Comparison of ENCODE assay signal across 29 cellular contexts in the genomic region with DNA sequence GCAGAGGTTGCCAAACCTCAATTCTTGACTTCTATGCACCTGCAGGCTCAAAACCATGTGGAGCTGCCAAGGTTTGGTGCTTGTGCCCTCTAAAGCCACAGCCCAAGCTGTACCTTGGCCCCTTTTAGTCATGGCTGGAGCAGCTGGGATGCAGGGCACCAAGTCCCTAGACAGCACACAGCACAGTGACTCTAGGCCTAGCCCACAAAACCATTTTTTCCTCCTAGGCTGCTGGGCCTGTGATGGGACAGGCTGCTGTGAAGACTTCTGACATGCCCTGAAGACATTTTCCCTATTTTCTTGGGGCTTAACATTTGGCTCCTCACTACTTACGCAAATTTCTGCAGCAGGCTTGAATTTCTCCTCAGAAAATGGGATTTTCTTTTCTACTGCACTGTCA.
"Had no signal": no experiment of that assay in that cellular context is flagged by ENCODE, and none has a peak within 500 bp of the region (broad histone marks: within the 10 kb centered on the region; RNA-seq: fewer than 3 reads in every experiment).

No MANE protein-coding gene starts in this region.

- H3K27ac Mint-ChIP-seq: stimulated activated effector memory CD8-positive, alpha-beta T cell treated with anti-CD3 and anti-CD28 coated beads, Interleukin-12 subunit alpha, Interleukin-12 subunit beta, amount 100 ng/mL, for 72 hours; stimulated activated memory B cell treated with anti-CD40 and anti-IgM and Interleukin-4, amounts not matched to agents 10 μg/mL and 1 μg/mL and 100 μg/mL, for 72 hours; stimulated activated naive B cell treated with anti-CD40 and anti-IgM and Interleukin-4, amounts not matched to agents 10 μg/mL and 1 μg/mL and 100 μg/mL, for 72 hours; stimulated activated naive CD8-positive, alpha-beta T cell treated with anti-CD3 and anti-CD28 coated beads, Interleukin-15, amount 100 ng/mL, for 72 hours; stimulated activated naive CD8-positive, alpha-beta T cell treated with anti-CD3 and anti-CD28 coated beads, Interleukin-15, Interleukin-2, amounts not matched to agents 100 ng/mL and 50 ng/mL, for 24 hours; type B pancreatic cell had no signal

- H3K36me3 Mint-ChIP-seq: stimulated activated effector memory CD8-positive, alpha-beta T cell treated with anti-CD3 and anti-CD28 coated beads, Interleukin-12 subunit alpha, Interleukin-12 subunit beta, amount 100 ng/mL, for 72 hours had no signal

- H3K4me1 Mint-ChIP-seq: stimulated activated effector memory CD8-positive, alpha-beta T cell treated with anti-CD3 and anti-CD28 coated beads, Interleukin-12 subunit alpha, Interleukin-12 subunit beta, amount 100 ng/mL, for 72 hours; stimulated activated memory B cell treated with anti-CD40 and anti-IgM and Interleukin-4, amounts not matched to agents 10 μg/mL and 1 μg/mL and 100 μg/mL, for 72 hours had no signal

- ATAC-seq: stimulated activated effector memory CD8-positive, alpha-beta T cell treated with anti-CD3 and anti-CD28 coated beads, Interleukin-12 subunit alpha, Interleukin-12 subunit beta, amount 100 ng/mL, for 72 hours; stimulated activated memory B cell treated with anti-CD40 and anti-IgM and Interleukin-4, amounts not matched to agents 10 μg/mL and 1 μg/mL and 100 μg/mL, for 72 hours; stimulated activated naive B cell treated with anti-CD40 and anti-IgM and Interleukin-4, amounts not matched to agents 10 μg/mL and 1 μg/mL and 100 μg/mL, for 72 hours; stimulated activated naive CD8-positive, alpha-beta T cell treated with anti-CD3 and anti-CD28 coated beads, Interleukin-15, amount 100 ng/mL, for 72 hours; stimulated activated naive CD8-positive, alpha-beta T cell treated with anti-CD3 and anti-CD28 coated beads, Interleukin-15, Interleukin-2, amounts not matched to agents 100 U/mL and 50 U/mL, for 24 hours; upper lobe of right lung had no signal

- H3K36me3 ChIP-seq: stomach, suprapubic skin, thoracic aorta, thyroid gland, tibial artery, tibial nerve, transverse colon, upper lobe of left lung, upper lobe of right lung, uterus, vagina had no signal

- H3K4me3 Mint-ChIP-seq: stimulated activated effector memory CD8-positive, alpha-beta T cell treated with anti-CD3 and anti-CD28 coated beads, Interleukin-12 subunit alpha, Interleukin-12 subunit beta, amount 100 ng/mL, for 72 hours; stimulated activated memory B cell treated with anti-CD40 and anti-IgM and Interleukin-4, amounts not matched to agents 10 μg/mL and 1 μg/mL and 100 μg/mL, for 72 hours; stimulated activated naive B cell treated with anti-CD40 and anti-IgM and Interleukin-4, amounts not matched to agents 10 μg/mL and 1 μg/mL and 100 μg/mL, for 72 hours; stimulated activated naive CD8-positive, alpha-beta T cell treated with anti-CD3 and anti-CD28 coated beads, Interleukin-15, amount 100 ng/mL, for 72 hours; stimulated activated naive CD8-positive, alpha-beta T cell treated with anti-CD3 and anti-CD28 coated beads, Interleukin-15, Interleukin-2, amounts not matched to agents 100 ng/mL and 50 ng/mL, for 24 hours; type B pancreatic cell had no signal

- H3K4me1 ChIP-seq: stomach, suprapubic skin, testis, thyroid gland, tibial nerve, transverse colon, upper lobe of left lung, upper lobe of right lung, uterus, vagina had no signal

- DNase-seq: stimulated activated CD4-positive, alpha-beta T cell treated with anti-CD3 and anti-CD28 coated beads, Interleukin-2, amount 100 ng/mL, for 48 hours; stimulated activated CD4-positive, alpha-beta T cell treated with anti-CD3 and anti-CD28 coated beads, Interleukin-4, amount 100 ng/mL, for 1 hour; stimulated activated CD4-positive, alpha-beta T cell treated with anti-CD3 and anti-CD28 coated beads, Interleukin-4, amount 100 ng/mL, for 24 hours; stimulated activated CD4-positive, alpha-beta T cell treated with anti-CD3 and anti-CD28 coated beads, Interleukin-4, amount 100 ng/mL, for 4 hours; stimulated activated CD8-positive, alpha-beta memory T cell treated with anti-CD3 and anti-CD28 coated beads, Interleukin-4, amount 100 ng/mL, for 48 hours; stimulated activated naive B cell treated with anti-CD40 and anti-IgM and Interleukin-4, amounts not matched to agents 10 μg/mL and 1 μg/mL and 100 μg/mL, for 72 hours; stimulated activated naive CD4-positive, alpha-beta T cell; stimulated activated naive CD4-positive, alpha-beta T cell treated with Interleukin-2 at 50 U/mL for 16 hours; stimulated activated naive CD8-positive, alpha-beta T cell treated with anti-CD3 and anti-CD28 coated beads, Interleukin-15, amount 100 ng/mL, for 72 hours; stimulated activated naive CD8-positive, alpha-beta T cell treated with anti-CD3 and anti-CD28 coated beads, Interleukin-15, Interleukin-2, amounts not matched to agents 100 U/mL and 50 U/mL, for 24 hours; stomach; substantia nigra; testis; thyroid gland; tibial artery; transverse colon; trophoblast cell; upper lobe of left lung; upper lobe of right lung; uterus had no signal

- H3K9me3 ChIP-seq: testis, thoracic aorta, thyroid gland, tibial artery, transverse colon, upper lobe of right lung, uterus, vagina had no signal

- H3K27me3 ChIP-seq: stomach, suprapubic skin, testis, thyroid gland, tibial artery, tibial nerve, transverse colon, upper lobe of left lung, upper lobe of right lung, uterus, vagina had no signal

- H3K27ac ChIP-seq: stomach, suprapubic skin, testis, thoracic aorta, thyroid gland, tibial artery, tibial nerve, transverse colon, upper lobe of left lung, upper lobe of right lung, uterus, vagina had no signal

- H3K27me3 Mint-ChIP-seq: stimulated activated memory B cell treated with anti-CD40 and anti-IgM and Interleukin-4, amounts not matched to agents 10 μg/mL and 1 μg/mL and 100 μg/mL, for 72 hours; stimulated activated naive B cell treated with anti-CD40 and anti-IgM and Interleukin-4, amounts not matched to agents 10 μg/mL and 1 μg/mL and 100 μg/mL, for 72 hours; stimulated activated naive CD8-positive, alpha-beta T cell treated with anti-CD3 and anti-CD28 coated beads, Interleukin-15, amount 100 ng/mL, for 72 hours; stimulated activated naive CD8-positive, alpha-beta T cell treated with anti-CD3 and anti-CD28 coated beads, Interleukin-15, Interleukin-2, amounts not matched to agents 100 ng/mL and 50 ng/mL, for 24 hours; type B pancreatic cell had no signal

- FAIRE-seq: urothelium cell line had no signal

- H3K4me3 ChIP-seq: stomach, suprapubic skin, testis, thoracic aorta, thyroid gland, tibial artery, tibial nerve, transverse colon, upper lobe of left lung, upper lobe of right lung, uterus, vagina had no signal
